ENCODE assay signal across 12 cellular contexts in genomic region chr15:65577129-65577996, GRCh38. TPM values are rescaled to one million over a fixed set of nuclear protein-coding genes. Genes with fewer than 3 reads are reported as not detected.
A peak's percentile ranks its signal among the peaks of the same experiment; 100 is the strongest.
DNase-seq lines count a peak whose midpoint lies in the region; TF ChIP-seq lines count a peak whose summit lies in the region.
"Had no signal": no experiment of that assay in that cellular context is flagged by ENCODE, and none has a peak within 500 bp of the region (broad histone marks: within the 10 kb centered on the region; RNA-seq: fewer than 3 reads in every experiment).

No MANE protein-coding gene starts in this region.

- H3K27ac ChIP-seq in CD8-positive, alpha-beta memory T cell (ENCODE audit: low read depth, low read length) = no peak overlapping the region
- H3K27ac ChIP-seq: thoracic aorta had no signal

- H3K36me3 Mint-ChIP-seq in CD8-positive, alpha-beta memory T cell = peaks cover 0 to 66% (median 9%) of the 10 kb centered on the region in 3 donors
- peaks cover 5% of the 10 kb centered on the region for H3K36me3 Mint-ChIP-seq in IgD-negative memory B cell
- H3K36me3 Mint-ChIP-seq in neural crest cell (ENCODE audit: low read depth) = peaks cover 14% of the 10 kb centered on the region
- H3K36me3 Mint-ChIP-seq in T-helper 2 cell treated with Interferon-gamma antibody and Interleukin-4, amounts not matched to agents 5 μg/mL and 100 μg/mL, for 36 hours (ENCODE audit: low read depth) = peaks cover 38% of the 10 kb centered on the region

- H3K4me3 Mint-ChIP-seq in CD8-positive, alpha-beta memory T cell = no peak overlapping the region
- H3K4me3 Mint-ChIP-seq in IgD-negative memory B cell (no peak overlapping the region), neural crest cell (no peak overlapping the region)
- H3K4me3 Mint-ChIP-seq in T-helper 2 cell treated with Interferon-gamma antibody and Interleukin-4, amounts not matched to agents 5 μg/mL and 100 μg/mL, for 36 hours = no peak overlapping the region

- TF ChIP-seq CTCF in astrocyte of the spinal cord (IDR thresholded peaks at IDR 0.05; ENCODE audit: low read depth, low read length) (no peak), neural crest cell (conservative IDR thresholded peaks at IDR 0.05) (no peak)

- peak overlapping the region in 5 of 8 donors; percentile 1 to 60 (median 23) for H3K27ac Mint-ChIP-seq in CD8-positive, alpha-beta memory T cell
- H3K27ac Mint-ChIP-seq in IgD-negative memory B cell = peak overlapping the region in 2 of 3 donors; percentile 54 to 65
- peak overlapping the region; percentile 70 for H3K27ac Mint-ChIP-seq in neural crest cell (ENCODE audit: unreplicated experiment)
- H3K27ac Mint-ChIP-seq in T-helper 2 cell treated with Interferon-gamma antibody and Interleukin-4, amounts not matched to agents 5 μg/mL and 100 μg/mL, for 36 hours = no peak overlapping the region

- no peak overlapping the region for H3K4me3 ChIP-seq in CD8-positive, alpha-beta memory T cell (ENCODE audit: low read length)
- H3K4me3 ChIP-seq in astrocyte of the spinal cord (ENCODE audit: low read depth, low read length) = no peak overlapping the region
- H3K4me3 ChIP-seq: thoracic aorta had no signal

- no peaks in the 10 kb centered on the region for H3K9me3 Mint-ChIP-seq in CD8-positive, alpha-beta memory T cell
- H3K9me3 Mint-ChIP-seq in IgD-negative memory B cell (no peaks in the 10 kb centered on the region), neural crest cell (no peaks in the 10 kb centered on the region)
- no peaks in the 10 kb centered on the region for H3K9me3 Mint-ChIP-seq in T-helper 2 cell treated with Interferon-gamma antibody and Interleukin-4, amounts not matched to agents 5 μg/mL and 100 μg/mL, for 36 hours

- peaks cover 2 to 7% (median 3%) of the 10 kb centered on the region in 3 donors for H3K4me1 Mint-ChIP-seq in CD8-positive, alpha-beta memory T cell
- H3K4me1 Mint-ChIP-seq in IgD-negative memory B cell = peaks cover 9 to 11% (median 9%) of the 10 kb centered on the region in 3 donors
- peaks cover 23% of the 10 kb centered on the region for H3K4me1 Mint-ChIP-seq in neural crest cell
- no peaks in the 10 kb centered on the region for H3K4me1 Mint-ChIP-seq in T-helper 2 cell treated with Interferon-gamma antibody and Interleukin-4, amounts not matched to agents 5 μg/mL and 100 μg/mL, for 36 hours (ENCODE audit: low read depth)

- CTCF ChIA-PET in CD8-positive, alpha-beta memory T cell (lab: Charles Lee) = no interaction called here

- H3K27me3 Mint-ChIP-seq in CD8-positive, alpha-beta memory T cell = no peaks in the 10 kb centered on the region
- H3K27me3 Mint-ChIP-seq in IgD-negative memory B cell (no peaks in the 10 kb centered on the region), neural crest cell (ENCODE audit: low read depth) (no peaks in the 10 kb centered on the region)
- H3K27me3 Mint-ChIP-seq in T-helper 2 cell treated with Interferon-gamma antibody and Interleukin-4, amounts not matched to agents 5 μg/mL and 100 μg/mL, for 36 hours (ENCODE audit: low read depth) = no peaks in the 10 kb centered on the region

- H3K27me3 ChIP-seq in CD8-positive, alpha-beta memory T cell (ENCODE audit: insufficient read depth, low read length, poor library complexity, severe bottlenecking) = no peaks in the 10 kb centered on the region

- POLR2A ChIA-PET in CD8-positive, alpha-beta memory T cell (lab: Charles Lee) = no interaction called here

- peaks cover 42% of the 10 kb centered on the region for H3K36me3 ChIP-seq in CD8-positive, alpha-beta memory T cell (ENCODE audit: insufficient read depth, low read length)

- in situ Hi-C loops in astrocyte of the spinal cord (cut with HindIII; ENCODE audit: low sequenced_read_pairs) = no loop called here

- no peaks in the 10 kb centered on the region for H3K9me3 ChIP-seq in CD8-positive, alpha-beta memory T cell (ENCODE audit: low read length)
- H3K9me3 ChIP-seq: thoracic aorta had no signal

- DNase-seq in CD8-positive, alpha-beta memory T cell = no peak
- DNase-seq in astrocyte of the spinal cord (ENCODE audit: low read depth, low spot score) (peak; percentile 9), neural crest cell (ENCODE audit: low read depth, low spot score) (no peak), A172 (ENCODE audit: low spot score) (no peak), islet precursor cell (no peak), mesenteric fat pad (ENCODE audit: low spot score) (no peak)
- DNase-seq in T-helper 2 cell treated with Interferon-gamma antibody and Interleukin-4, amounts not matched to agents 5 μg/mL and 100 μg/mL, for 36 hours (ENCODE audit: low spot score) = no peak
- DNase-seq: DMS 273 treated with DMSO at 0.1 percent for 48 hours, NCI-H1092, NCI-H2227 treated with DMSO at 0.1 percent for 48 hours had no signal

- no peaks in the 10 kb centered on the region for H3K4me1 ChIP-seq in CD8-positive, alpha-beta memory T cell (ENCODE audit: insufficient read depth, low read length)

RNA-seq across cellular contexts. Expression of gene INTS14, which starts 33.6 kb away (rescaled TPM):
- total RNA-seq in CD8-positive, alpha-beta memory T cell = 10 to 100 TPM; 62.0 to 64.7 TPM
- polyA plus RNA-seq in CD8-positive, alpha-beta memory T cell = 29.9 TPM
- 24.3 TPM for polyA plus RNA-seq in IgD-negative memory B cell
- total RNA-seq in neural crest cell (53.1 and 54.6 TPM in 2 replicates), mesenteric fat pad (21.9 TPM)
- 41.0 and 46.7 TPM in 2 replicates for total RNA-seq in A172 (2014; rRNA removed; shearing (Covaris generic))

RNA-seq across cellular contexts. Expression of gene SLC24A1, which starts 44.4 kb away (rescaled TPM):
- 1 to 10 TPM; 4.2 to 4.3 TPM for total RNA-seq in CD8-positive, alpha-beta memory T cell
- 3.8 TPM for polyA plus RNA-seq in CD8-positive, alpha-beta memory T cell
- polyA plus RNA-seq in IgD-negative memory B cell = 2.0 TPM
- total RNA-seq in neural crest cell (5.4 and 8.9 TPM in 2 replicates), mesenteric fat pad (7.4 TPM)
- total RNA-seq in A172 (2014; rRNA removed; shearing (Covaris generic)) = 4.2 and 7.2 TPM in 2 replicates

RNA-seq across cellular contexts. Expression of gene HACD3, which starts 47.1 kb away (rescaled TPM):
- total RNA-seq in CD8-positive, alpha-beta memory T cell = 10 to 100 TPM; 46.1 to 51.4 TPM
- polyA plus RNA-seq in CD8-positive, alpha-beta memory T cell = 40.3 TPM
- polyA plus RNA-seq in IgD-negative memory B cell = 25.7 TPM
- 147 and 153 TPM in 2 replicates for total RNA-seq in neural crest cell
- 148 and 149 TPM in 2 replicates for total RNA-seq in A172 (2014; rRNA removed; shearing (Covaris generic))
- total RNA-seq in mesenteric fat pad = 27.9 TPM

RNA-seq across cellular contexts. Expression of gene DPP8, which starts 59.9 kb away (rescaled TPM):
- 10 to 100 TPM; 31.1 to 33.8 TPM for total RNA-seq in CD8-positive, alpha-beta memory T cell
- 52.9 TPM for polyA plus RNA-seq in CD8-positive, alpha-beta memory T cell
- polyA plus RNA-seq in IgD-negative memory B cell = 46.5 TPM
- total RNA-seq in neural crest cell (26.1 and 26.2 TPM in 2 replicates), mesenteric fat pad (36.7 TPM)
- total RNA-seq in A172 (2014; rRNA removed; shearing (Covaris generic)) = 20.6 and 29.0 TPM in 2 replicates
